In genomic region chr4:688695-689497, GRCh38 we compare ENCODE assay signal across 1 cellular context.
TF ChIP-seq lines count a peak whose summit lies in the region.

Gene SLC49A3, minus strand, starts transcription at chr4:689151. Its CDS starts 24 bp downstream, at chr4:689127.

TF ChIP-seq in GM23338, 12 proteins besides CTCF, POLR2A, EP300 and RAD21 (continued from another document):
- TF ChIP-seq ZNF462 (CRISPR knock-in tag; IDR thresholded peaks at IDR 0.05) (no peak), ZNF114 (CRISPR knock-in tag; IDR thresholded peaks at IDR 0.05) (no peak), CREB1 (CRISPR knock-in tag; IDR thresholded peaks at IDR 0.05; ENCODE audit: low read depth) (no peak), ETS1 (IDR thresholded peaks at IDR 0.05) (0 out of 2 replicates have a peak, but pooled peaks have one; percentile 37), ZNF331 (CRISPR knock-in tag; IDR thresholded peaks at IDR 0.05; ENCODE audit: low read depth) (no peak), POLR2AphosphoS5 (IDR thresholded peaks at IDR 0.05; ENCODE audit: low read depth) (peak; percentile 66), STAT1 (IDR thresholded peaks at IDR 0.05; ENCODE audit: unreplicated experiment) (no peak), EZH2phosphoT487 (IDR thresholded peaks at IDR 0.05; ENCODE audit: unreplicated experiment) (no peak), JUNB (IDR thresholded peaks at IDR 0.05; ENCODE audit: unreplicated experiment) (no peak), EZH2 (IDR thresholded peaks at IDR 0.05; ENCODE audit: low read depth, unreplicated experiment) (no peak), NANOG (IDR thresholded peaks at IDR 0.05; ENCODE audit: borderline replicate concordance) (no peak)
TF ChIP-seq in GM23338: peak in this region for 2.
